In genomic region chr16:15671530-15672117, GRCh38 we compare ENCODE assay signal across 11 cellular contexts. TPM values are rescaled to one million over a fixed set of nuclear protein-coding genes. Genes with fewer than 3 reads are reported as not detected.
A peak's percentile ranks its signal among the peaks of the same experiment; 100 is the strongest.
DNase-seq lines count a peak whose midpoint lies in the region; ATAC-seq lines count a peak whose summit lies in the region.
"Had no signal": no experiment of that assay in that cellular context is flagged by ENCODE, and none has a peak within 500 bp of the region (broad histone marks: within the 10 kb centered on the region; RNA-seq: fewer than 3 reads in every experiment).

No MANE protein-coding gene starts in this region.

- H3K4me3 ChIP-seq in effector memory CD4-positive, alpha-beta T cell (ENCODE audit: insufficient read depth, low read depth, low read length, poor library complexity, severe bottlenecking) = no peak overlapping the region
- H3K4me3 ChIP-seq in skeletal muscle tissue (ENCODE audit: low read length in 3 of 3) = no peak overlapping the region
- H3K4me3 ChIP-seq: smooth muscle cell had no signal

- H3K9ac ChIP-seq in skeletal muscle tissue (ENCODE audit: low read depth in 1 of 3, low read length in 3 of 3) = no peak overlapping the region

- peak overlapping the region; percentile 87 for H3K27ac ChIP-seq in effector memory CD4-positive, alpha-beta T cell (ENCODE audit: insufficient read depth, low read length, poor library complexity, severe bottlenecking)
- peak overlapping the region; percentile 78 for H3K27ac ChIP-seq in skeletal muscle tissue (ENCODE audit: low read depth, low read length)

- DNase-seq in NCI-H2029 (lab: John Stamatoyannopoulos, UW) = peak; percentile 71
- no peak for DNase-seq in NCI-H2029 treated with DMSO at 0.1 percent for 48 hours (lab: John Stamatoyannopoulos, UW)
- peak; percentile 69 for DNase-seq in NCI-H774 (lab: John Stamatoyannopoulos, UW)
- no peak for DNase-seq in effector memory CD4-positive, alpha-beta T cell
- DNase-seq in cortex of kidney (lab: John Stamatoyannopoulos, UW) = no peak
- DNase-seq in NCI-H2171 (lab: John Stamatoyannopoulos, UW) = no peak
- DNase-seq: left colon, NCI-H1092 had no signal

- H3K4me1 ChIP-seq in effector memory CD4-positive, alpha-beta T cell (ENCODE audit: control insufficient read depth, insufficient read depth, low read length, poor library complexity, severe bottlenecking) = peaks cover 28% of the 10 kb centered on the region
- H3K4me1 ChIP-seq in skeletal muscle tissue (ENCODE audit: control insufficient read depth in 3 of 3, insufficient read depth in 3 of 3, low read length in 3 of 3) = peaks cover 11 to 21% (median 13%) of the 10 kb centered on the region in 3 donors

- H3K36me3 ChIP-seq in effector memory CD4-positive, alpha-beta T cell (ENCODE audit: control insufficient read depth, insufficient read depth, low read length) = peaks cover 36% of the 10 kb centered on the region
- H3K36me3 ChIP-seq in skeletal muscle tissue (ENCODE audit: control insufficient read depth in 3 of 3, insufficient read depth in 3 of 3, low read length in 3 of 3) = peaks cover 14 to 25% (median 17%) of the 10 kb centered on the region in 3 donors

- ATAC-seq in HG03565 (IDR thresholded peaks at IDR 0.05; ENCODE audit: unreplicated experiment) = no peak
- ATAC-seq: left colon had no signal

- H3K9me3 ChIP-seq in effector memory CD4-positive, alpha-beta T cell (ENCODE audit: control insufficient read depth, low read length) = no peaks in the 10 kb centered on the region
- H3K9me3 ChIP-seq in skeletal muscle tissue (ENCODE audit: control insufficient read depth in 3 of 3, low read length in 3 of 3) = no peaks in the 10 kb centered on the region

- no peaks in the 10 kb centered on the region for H3K27me3 ChIP-seq in effector memory CD4-positive, alpha-beta T cell (replicated peaks; ENCODE audit: control insufficient read depth, insufficient read depth, low read length, poor library complexity, severe bottlenecking)
- no peaks in the 10 kb centered on the region for H3K27me3 ChIP-seq in skeletal muscle tissue (ENCODE audit: control insufficient read depth in 3 of 3, insufficient read depth in 3 of 3, low read length in 3 of 3)

RNA-seq across cellular contexts. Expression of gene NDE1, which starts 21.6 kb away (rescaled TPM):
- 12.5 TPM for total RNA-seq in skeletal muscle tissue

RNA-seq across cellular contexts. Expression of gene MARF1, which starts 28.7 kb away (rescaled TPM):
- 16.7 TPM for total RNA-seq in skeletal muscle tissue

Comparison
In these comparisons a context has a peak if more than half of its experiments do, and no peak if none do; other contexts are left out.
1. DNase-seq: peak in NCI-H2029 (single experiment) and NCI-H774 (single experiment); none in NCI-H2029 treated with DMSO at 0.1 percent for 48 hours (single experiment), effector memory CD4-positive, alpha-beta T cell (0 of 3), cortex of kidney (single experiment) and NCI-H2171 (single experiment).